Comparison of ENCODE assay signal across 11 cellular contexts in genomic region chr1:19385869-19386591, GRCh38.
DNase-seq lines count a peak whose midpoint lies in the region; FAIRE-seq and TF ChIP-seq lines count a peak whose summit lies in the region.
"Had no signal": no experiment of that assay in that cellular context is flagged by ENCODE, and none has a peak within 500 bp of the region (broad histone marks: within the 10 kb centered on the region; RNA-seq: fewer than 3 reads in every experiment).

No MANE protein-coding gene starts in this region.

- H3K4me1 ChIP-seq in kidney (ENCODE audit: control insufficient read depth in 1 of 2, insufficient read depth in 1 of 2, low read depth in 1 of 2, low read length in 2 of 2): peaks cover 18% of the 10 kb centered on the region in 2 donors
- H3K4me1 ChIP-seq in OCI-LY7 (ENCODE audit: insufficient read depth, low read length, poor library complexity, severe bottlenecking): peaks cover 8% of the 10 kb centered on the region

- DNase-seq in EH (ENCODE audit: low read depth) (peak; percentile 77), brain microvascular endothelial cell (peak; percentile 69), kidney (peak; percentile 66), COR-L47 (lab: John Stamatoyannopoulos, UW) (no peak), midbrain (lab: John Stamatoyannopoulos, UW) (no peak), OCI-LY7 (ENCODE audit: low spot score) (no peak), NCI-H748 (lab: John Stamatoyannopoulos, UW; ENCODE audit: unreplicated experiment) (no peak)
- DNase-seq: activated naive CD4-positive, alpha-beta T cell; DMS153; stimulated activated naive CD4-positive, alpha-beta T cell treated with Interleukin-2 at 50 U/mL for 16 hours had no signal

- H3K4me3 ChIP-seq in brain microvascular endothelial cell (ENCODE audit: low read depth, low read length) (no peak overlapping the region), kidney (ENCODE audit: low read length in 2 of 2) (no peak overlapping the region), skin epidermis (no peak overlapping the region), OCI-LY7 (ENCODE audit: low read depth, low read length, poor library complexity, severe bottlenecking) (no peak overlapping the region)

- BruUV-seq in OCI-LY7 (replicated peaks; lab: Mats Ljungman, UMichigan): no TSS peak

- H3K27me3 ChIP-seq in brain microvascular endothelial cell (replicated peaks): no peaks in the 10 kb centered on the region

- CTCF ChIA-PET in OCI-LY7 (lab: Charles Lee; ENCODE audit: unreplicated experiment): no interaction called here

- no peak for FAIRE-seq in kidney (lab: Jason Lieb, UNC)

- no peaks in the 10 kb centered on the region for H4K20me1 ChIP-seq in OCI-LY7 (ENCODE audit: insufficient read depth, low read length)

- H3K4me2 ChIP-seq in OCI-LY7 (ENCODE audit: low read length): no peak overlapping the region

- H2AFZ ChIP-seq in OCI-LY7 (ENCODE audit: low read length): no peak overlapping the region

- H3K9me2 ChIP-seq in OCI-LY7 (ENCODE audit: insufficient read depth, low read length): no peaks in the 10 kb centered on the region

- intact Hi-C loops in kidney (cut with DNase I): no loop called here
- intact Hi-C loops in OCI-LY7 (cut with micrococcal nuclease; ENCODE audit: unreplicated experiment): no loop called here

- H3K27ac ChIP-seq in brain microvascular endothelial cell (peak overlapping the region; percentile 48), kidney (ENCODE audit: low read depth in 2 of 2, low read length in 2 of 2) (peak overlapping the region; percentile 23 to 55), skin epidermis (peak overlapping the region in 20 of 21 experiments; percentile 6 to 80 (median 56)), OCI-LY7 (ENCODE audit: low read depth, low read length, poor library complexity, severe bottlenecking) (no peak overlapping the region)

- POLR2A ChIA-PET in OCI-LY7 (lab: Charles Lee): no interaction called here

- peaks cover 3% of the 10 kb centered on the region; the same call in 1 of the 2 replicates for H3K79me2 ChIP-seq in OCI-LY7 (ENCODE audit: insufficient read depth, low read depth, low read length)

- H3K9me3 ChIP-seq in kidney (ENCODE audit: control insufficient read depth in 1 of 2, low read length in 2 of 2): no peaks in the 10 kb centered on the region
- H3K9me3 ChIP-seq in OCI-LY7 (ENCODE audit: low read length): no peaks in the 10 kb centered on the region

- in situ Hi-C loops in brain microvascular endothelial cell (cut with HindIII; ENCODE audit: low pct_ligation_motif_present, low sequenced_read_pairs): loop anchor here (25.0 kb wide), 1 partner anchor 251 kb away; the partner anchor contains the start of gene NBL1

- H3K36me3 ChIP-seq in brain microvascular endothelial cell (replicated peaks): peaks cover 23% of the 10 kb centered on the region
- H3K36me3 ChIP-seq in kidney (ENCODE audit: control insufficient read depth in 1 of 2, insufficient read depth in 2 of 2, low read length in 2 of 2): peaks cover 9 to 15% of the 10 kb centered on the region in 2 donors
- peaks cover 31% of the 10 kb centered on the region; the same call in 1 of the 2 replicates for H3K36me3 ChIP-seq in OCI-LY7 (ENCODE audit: insufficient read depth, low read length)

- TF ChIP-seq CTCF in brain microvascular endothelial cell (IDR thresholded peaks at IDR 0.05; ENCODE audit: low read depth, low read length, missing control alignments) (no peak), kidney (IDR thresholded peaks at IDR 0.05; ENCODE audit: borderline replicate concordance, extremely low read depth, insufficient read depth) (no peak), OCI-LY7 (conservative IDR thresholded peaks at IDR 0.05; ENCODE audit: low read length) (no peak)

- no peak overlapping the region for H3K9ac ChIP-seq in kidney (ENCODE audit: low read length in 2 of 2)

Comparison
In these comparisons a context has a peak if more than half of its experiments do, and no peak if none do; other contexts are left out.
1. DNase-seq: peak in EH (single experiment), brain microvascular endothelial cell (single experiment) and kidney (single experiment); none in COR-L47 (single experiment), midbrain (single experiment), OCI-LY7 (single experiment) and NCI-H748 (single experiment).